In genomic region chr1:234957330-234958065, GRCh38 we compare ENCODE assay signal across 8 cellular contexts.
DNase-seq lines count a peak whose midpoint lies in the region; ATAC-seq and TF ChIP-seq lines count a peak whose summit lies in the region.

No MANE protein-coding gene starts in this region.

- no peaks in the 10 kb centered on the region for H3K9me3 Mint-ChIP-seq in activated T-cell treated with anti-CD3 and anti-CD28 coated beads, Interleukin-2, amount 50 U/mL, for 4 hours

- intact Hi-C loops in esophagus squamous epithelium (cut with DNase I): no loop called here

- TF ChIP-seq POLR2A in esophagus squamous epithelium (IDR thresholded peaks at IDR 0.05): no peak

- H3K4me1 ChIP-seq in esophagus squamous epithelium: peaks cover 18 to 66% (median 26%) of the 10 kb centered on the region in 3 donors

- WGBS in esophagus squamous epithelium, 2 donors: 69 to 79% methylated on average over 6 to 7 of the region's 14 CpGs

- no peaks in the 10 kb centered on the region for H3K9me3 ChIP-seq in esophagus squamous epithelium

- H3K4me1 Mint-ChIP-seq in activated T-cell treated with anti-CD3 and anti-CD28 coated beads, Interleukin-2, amount 50 U/mL, for 4 hours (ENCODE audit: low read depth): peaks cover 70% of the 10 kb centered on the region

- H3K4me3 Mint-ChIP-seq in activated T-cell treated with anti-CD3 and anti-CD28 coated beads, Interleukin-2, amount 50 U/mL, for 4 hours: no peak overlapping the region

- peak overlapping the region in 3 of 4 donors; percentile 28 to 74 (median 50) for H3K27ac ChIP-seq in esophagus squamous epithelium

- no peaks in the 10 kb centered on the region for H3K27me3 Mint-ChIP-seq in activated T-cell treated with anti-CD3 and anti-CD28 coated beads, Interleukin-2, amount 50 U/mL, for 4 hours (ENCODE audit: low read depth)

- no peak for ATAC-seq in activated T-cell treated with anti-CD3 and anti-CD28 coated beads, Interleukin-2, amount 50 U/mL, for 4 hours
- no peak for ATAC-seq in GM18873 (IDR thresholded peaks at IDR 0.05; ENCODE audit: low FRiP score, unreplicated experiment)
- no peak for ATAC-seq in HG02970 (IDR thresholded peaks at IDR 0.05; ENCODE audit: low FRiP score, unreplicated experiment)

- H3K4me3 ChIP-seq in esophagus squamous epithelium (no peak overlapping the region), retinal pigment epithelial cell (ENCODE audit: low read length) (no peak overlapping the region)

- H3K36me3 ChIP-seq in esophagus squamous epithelium: no peaks in the 10 kb centered on the region

- H3K36me3 Mint-ChIP-seq in activated T-cell treated with anti-CD3 and anti-CD28 coated beads, Interleukin-2, amount 50 U/mL, for 4 hours (ENCODE audit: insufficient read depth): no peaks in the 10 kb centered on the region

- H3K27me3 ChIP-seq in esophagus squamous epithelium: no peaks in the 10 kb centered on the region

- peak; percentile 22 to 25 for DNase-seq in activated T-cell treated with anti-CD3 and anti-CD28 coated beads, Interleukin-2, amount 50 U/mL, for 48 hours
- no peak for DNase-seq in activated T-cell treated with anti-CD3 and anti-CD28 coated beads, Interleukin-2, amount 50 U/mL, for 4 hours
- peak; percentile 34 for DNase-seq in RKO (ENCODE audit: low spot score)
- DNase-seq in esophagus squamous epithelium (lab: John Stamatoyannopoulos, UW): no peak
- peak; percentile 80 for DNase-seq in retinal pigment epithelial cell (ENCODE audit: low read depth)
- DNase-seq in NCI-H446 treated with DMSO at 0.1 percent for 48 hours (lab: John Stamatoyannopoulos, UW): no peak

- TF ChIP-seq CTCF in esophagus squamous epithelium (IDR thresholded peaks at IDR 0.05) (no peak), retinal pigment epithelial cell (conservative IDR thresholded peaks at IDR 0.05; ENCODE audit: low read depth, low read length) (no peak)

Comparison
In these comparisons a context has a peak if more than half of its experiments do, and no peak if none do; other contexts are left out.
1. DNase-seq: peak in activated T-cell treated with anti-CD3 and anti-CD28 coated beads, Interleukin-2, amount 50 U/mL, for 48 hours (2 of 2), RKO (single experiment) and retinal pigment epithelial cell (single experiment); none in activated T-cell treated with anti-CD3 and anti-CD28 coated beads, Interleukin-2, amount 50 U/mL, for 4 hours (single experiment), esophagus squamous epithelium (single experiment) and NCI-H446 treated with DMSO at 0.1 percent for 48 hours (single experiment).